8 cellular contexts compared by ENCODE assay signal in genomic region chr6:144149894-144150672, GRCh38. TPM values are rescaled to one million over a fixed set of nuclear protein-coding genes. Genes with fewer than 3 reads are reported as not detected.
DNase-seq lines count a peak whose midpoint lies in the region; TF ChIP-seq lines count a peak whose summit lies in the region.

TSS of gene STX11 (plus strand) at chr6:144150517. CDS start at chr6:144186628, 36,111 bp downstream.

- H3F3A ChIP-seq in GM23248 (ENCODE audit: insufficient read depth), result peaks cover 10% of the 10 kb centered on the region; the same call in 1 of the 2 replicates

- no peaks in the 10 kb centered on the region for H3K9me3 ChIP-seq in GM23248 (ENCODE audit: low read depth)

- peak within 1 kb of the TSS; percentile 83 for H3K4me3 ChIP-seq in GM23248
- peak within 1 kb of the TSS; percentile 60 for H3K4me3 ChIP-seq in LNCaP clone FGC (ENCODE audit: low read depth, low read length)

- H3K36me3 ChIP-seq in GM23248 (ENCODE audit: low read depth), result no peaks in the 10 kb centered on the region

- peak within 1 kb of the TSS; percentile 80 for H3K4me2 ChIP-seq in GM23248 (ENCODE audit: unreplicated experiment)

- peak within 1 kb of the TSS; percentile 86 to 89 (median 87) for H3K4me3 Mint-ChIP-seq in brain

- in situ Hi-C loops in GM23248 (cut with MboI), result no loop called here

- peaks cover 0 to 4% (median 3%) of the 10 kb centered on the region in 5 experiments for H3K9me3 Mint-ChIP-seq in brain

- H3K36me3 Mint-ChIP-seq in brain, result no peaks in the 10 kb centered on the region

- no peaks in the 10 kb centered on the region for H3K9me2 ChIP-seq in GM23248 (ENCODE audit: insufficient read depth)

- WGBS in GM23248 (ENCODE audit: low coverage in 1 of 2, low lambda C conversion rate in 2 of 2, missing lambda C conversion rate in 2 of 2), 2 experiments, result 1% methylated on average over 73 to 85 of the region's 90 CpGs

- no peak within 1 kb of the TSS for H3K27ac Mint-ChIP-seq in brain

- peak within 1 kb of the TSS; percentile 60 for H3K9ac ChIP-seq in GM23248

- H3K79me2 ChIP-seq in GM23248 (ENCODE audit: insufficient read depth), result no peaks in the 10 kb centered on the region

- no peaks in the 10 kb centered on the region for H3K4me1 ChIP-seq in GM23248 (ENCODE audit: insufficient read depth)

- no peak within 1 kb of the TSS for H3K27ac ChIP-seq in GM23248

- H2AFZ ChIP-seq in GM23248, result peak within 1 kb of the TSS; percentile 89

- no peaks in the 10 kb centered on the region for H3K27me3 ChIP-seq in GM23248 (replicated peaks; ENCODE audit: insufficient read depth)

- H3K27me3 Mint-ChIP-seq in brain, result peaks cover 77% of the 10 kb centered on the region

- peak; percentile 49 for DNase-seq in GF-D8 (lab: John Stamatoyannopoulos, UW)
- peak; percentile 75 for DNase-seq in GM23248
- no peak for DNase-seq in LNCaP clone FGC (ENCODE audit: low read depth)
- DNase-seq in UCSD-AML1 (lab: John Stamatoyannopoulos, UW; ENCODE audit: unreplicated experiment), result peak; percentile 84
- DNase-seq in islet precursor cell, result peak; percentile 73
- DNase-seq in stimulated activated CD4-positive, alpha-beta T cell treated with anti-CD3 and anti-CD28 coated beads, Interleukin-15, amount 100 ng/mL, for 1 hour (ENCODE audit: low read depth in 1 of 2, low spot score in 1 of 2), result peak; percentile 56 to 70
- no peak for DNase-seq in NCI-H526 treated with DMSO at 0.1 percent for 48 hours (lab: John Stamatoyannopoulos, UW)

- TF ChIP-seq CTCF in LNCaP clone FGC (IDR thresholded peaks at IDR 0.05; ENCODE audit: control insufficient read depth, extremely low read depth, insufficient read depth) (no peak), brain (conservative IDR thresholded peaks at IDR 0.05) (no peak)

- H3K4me1 Mint-ChIP-seq in brain, result peaks cover 11% of the 10 kb centered on the region

- no peaks in the 10 kb centered on the region for H4K20me1 ChIP-seq in GM23248 (ENCODE audit: insufficient read depth)

RNA-seq across cellular contexts. Expression of gene STX11, which starts in this region (rescaled TPM):
- 1.1 and 2.8 TPM in 2 replicates for total RNA-seq in GM23248 (2014; rRNA removed; shearing (Covaris generic))
- polyA plus RNA-seq in GM23248 (2016; fragmentation: Nextera tagmentation; extraction: Ambion mirVana) (1.9 and 2.2 TPM in 2 replicates), brain (ENCODE audit: insufficient read depth, low read depth, low replicate concordance) (0.44 TPM)

Comparison
In these comparisons a context has a peak if more than half of its experiments do, and no peak if none do; other contexts are left out.
1. DNase-seq: peak in GF-D8 (single experiment), GM23248 (single experiment), UCSD-AML1 (single experiment), islet precursor cell (single experiment) and stimulated activated CD4-positive, alpha-beta T cell treated with anti-CD3 and anti-CD28 coated beads, Interleukin-15, amount 100 ng/mL, for 1 hour (2 of 2); none in LNCaP clone FGC (single experiment) and NCI-H526 treated with DMSO at 0.1 percent for 48 hours (single experiment).